8 cellular contexts compared by ENCODE assay signal in the genomic region with DNA sequence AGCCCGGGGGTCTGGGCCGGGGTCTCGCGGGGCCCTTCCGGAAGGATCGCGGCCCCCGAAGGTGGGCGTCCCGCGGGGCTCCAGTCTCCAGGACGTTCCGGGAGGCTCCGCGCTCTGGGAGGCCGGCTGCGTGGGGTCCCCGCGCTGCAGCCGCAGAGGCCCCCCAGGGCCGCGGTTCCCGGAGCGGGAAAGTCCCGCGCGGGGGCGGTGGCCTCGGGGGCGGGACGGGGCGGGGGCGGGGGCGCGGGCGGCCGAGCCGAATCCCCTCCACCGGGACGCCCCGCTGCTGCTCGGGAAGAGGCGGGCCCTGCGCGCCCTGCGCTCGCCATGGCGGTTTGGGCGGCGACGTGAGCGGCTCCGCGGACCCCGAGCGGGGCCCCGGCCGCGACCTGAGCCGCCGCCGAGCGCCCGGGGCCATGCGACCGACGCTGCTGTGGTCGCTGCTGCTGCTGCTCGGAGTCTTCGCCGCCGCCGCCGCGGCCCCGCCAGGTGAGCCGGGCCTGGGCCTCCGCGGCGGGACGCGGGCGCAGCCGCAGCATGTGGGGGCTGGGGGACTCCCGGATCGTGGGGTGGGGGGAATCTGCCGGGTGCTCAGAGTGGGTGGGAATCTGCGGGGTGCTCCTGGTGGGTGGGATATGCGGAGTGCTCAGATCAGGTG. TPM values are rescaled to one million over a fixed set of nuclear protein-coding genes. Genes with fewer than 3 reads are reported as not detected.
DNase-seq lines count a peak whose midpoint lies in the region; ATAC-seq, FAIRE-seq and TF ChIP-seq lines count a peak whose summit lies in the region.

A gene with protein sequence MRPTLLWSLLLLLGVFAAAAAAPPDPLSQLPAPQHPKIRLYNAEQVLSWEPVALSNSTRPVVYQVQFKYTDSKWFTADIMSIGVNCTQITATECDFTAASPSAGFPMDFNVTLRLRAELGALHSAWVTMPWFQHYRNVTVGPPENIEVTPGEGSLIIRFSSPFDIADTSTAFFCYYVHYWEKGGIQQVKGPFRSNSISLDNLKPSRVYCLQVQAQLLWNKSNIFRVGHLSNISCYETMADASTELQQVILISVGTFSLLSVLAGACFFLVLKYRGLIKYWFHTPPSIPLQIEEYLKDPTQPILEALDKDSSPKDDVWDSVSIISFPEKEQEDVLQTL (plus strand): TSS at position 286 of the 658 bp plus-strand sequence. CDS start 131 bp downstream, at position 417.

- peak in 5 of 7 experiments; percentile 22 to 71 (median 42) for DNase-seq in CD8-positive, alpha-beta T cell
- peak; percentile 68 for DNase-seq in adipocyte (ENCODE audit: low read depth)
- DNase-seq in heart right ventricle: peak; percentile 43 to 65
- DNase-seq in progenitor cell of endocrine pancreas (ENCODE audit: low spot score, unreplicated experiment): peak; percentile 25
- no peak for DNase-seq in NCI-H774 (lab: John Stamatoyannopoulos, UW)
- no peak for DNase-seq in RCC 7860 (ENCODE audit: low spot score)

- CTCF ChIA-PET in CD8-positive, alpha-beta T cell (lab: Charles Lee): interaction anchor here (1.2 to 1.5 kb wide), 2 partner anchors 42 kb away, joined by 3 to 5 read pairs; no protein-coding TSS in a partner anchor

- H3K4me1 ChIP-seq in CD8-positive, alpha-beta T cell (ENCODE audit: insufficient read depth, low read length): peaks cover 37% of the 10 kb centered on the region
- H3K4me1 ChIP-seq in adipocyte (ENCODE audit: control insufficient read depth, insufficient read depth, low read length): peaks cover 28% of the 10 kb centered on the region
- peaks cover 4 to 78% (median 37%) of the 10 kb centered on the region in 9 donors for H3K4me1 ChIP-seq in heart right ventricle

- peak within 1 kb of the TSS; percentile 92 for H3K9ac ChIP-seq in adipocyte (ENCODE audit: low read length)

- no peaks in the 10 kb centered on the region for H3K9me3 Mint-ChIP-seq in CD8-positive, alpha-beta T cell
- H3K9me3 Mint-ChIP-seq in progenitor cell of endocrine pancreas (ENCODE audit: low read depth): no peaks in the 10 kb centered on the region

- H3K27me3 ChIP-seq in CD8-positive, alpha-beta T cell (ENCODE audit: insufficient read depth, low read length): no peaks in the 10 kb centered on the region
- H3K27me3 ChIP-seq in adipocyte (replicated peaks; ENCODE audit: control insufficient read depth, insufficient read depth, low read length): no peaks in the 10 kb centered on the region
- no peaks in the 10 kb centered on the region for H3K27me3 ChIP-seq in heart right ventricle

- H3K36me3 Mint-ChIP-seq in CD8-positive, alpha-beta T cell: no peaks in the 10 kb centered on the region
- H3K36me3 Mint-ChIP-seq in progenitor cell of endocrine pancreas (ENCODE audit: insufficient read depth): no peaks in the 10 kb centered on the region

- FAIRE-seq in RCC 7860 (lab: Jason Lieb, UNC): no peak

- peak within 1 kb of the TSS; percentile 78 for H3K4me3 ChIP-seq in CD8-positive, alpha-beta T cell (ENCODE audit: low read depth, low read length)
- peak within 1 kb of the TSS; percentile 88 for H3K4me3 ChIP-seq in adipocyte (ENCODE audit: low read length)
- peak within 1 kb of the TSS; percentile 66 to 98 (median 93) for H3K4me3 ChIP-seq in heart right ventricle

- H3K9me3 ChIP-seq in CD8-positive, alpha-beta T cell (ENCODE audit: low read length): no peaks in the 10 kb centered on the region
- H3K9me3 ChIP-seq in adipocyte (ENCODE audit: control insufficient read depth, low read length) (no peaks in the 10 kb centered on the region), heart right ventricle (no peaks in the 10 kb centered on the region)

- H3K27me3 Mint-ChIP-seq in CD8-positive, alpha-beta T cell (ENCODE audit: low read depth): no peaks in the 10 kb centered on the region
- H3K27me3 Mint-ChIP-seq in progenitor cell of endocrine pancreas: no peaks in the 10 kb centered on the region

- intact Hi-C loops in CD8-positive, alpha-beta T cell (cut with DNase I, micrococcal nuclease): loop anchor here (2.0 kb wide), 2 partner anchors 18 to 42 kb away; no protein-coding TSS in a partner anchor
- intact Hi-C loops in heart right ventricle (cut with DNase I): loop anchor here in 2 of 10 donors (5.0 kb wide), 1 partner anchor 39 kb away; no protein-coding TSS in a partner anchor

- peak within 1 kb of the TSS; percentile 60 for H3K27ac ChIP-seq in CD8-positive, alpha-beta T cell (ENCODE audit: low read depth, low read length)
- peak within 1 kb of the TSS; percentile 83 to 99 (median 96) for H3K27ac ChIP-seq in heart right ventricle

- H3K4me1 Mint-ChIP-seq in CD8-positive, alpha-beta T cell (ENCODE audit: low read depth): peaks cover 50% of the 10 kb centered on the region
- H3K4me1 Mint-ChIP-seq in progenitor cell of endocrine pancreas (ENCODE audit: low read depth): peaks cover 23% of the 10 kb centered on the region

- 0% methylated on average over 72 to 86 of the region's 89 CpGs for WGBS in heart right ventricle, 2 donors

- H3K36me3 ChIP-seq in CD8-positive, alpha-beta T cell (ENCODE audit: insufficient read depth, low read length): no peaks in the 10 kb centered on the region
- H3K36me3 ChIP-seq in adipocyte (ENCODE audit: control insufficient read depth, insufficient read depth, low read length, severe bottlenecking) (no peaks in the 10 kb centered on the region), heart right ventricle (peaks cover 0 to 11% (median 0%) of the 10 kb centered on the region in 9 donors)

- H3K4me3 Mint-ChIP-seq in CD8-positive, alpha-beta T cell: peak within 1 kb of the TSS; percentile 84
- H3K4me3 Mint-ChIP-seq in progenitor cell of endocrine pancreas (ENCODE audit: low read depth): peak within 1 kb of the TSS; percentile 86

- peak; percentile 66 for ATAC-seq in CD8-positive, alpha-beta T cell
- ATAC-seq in GM21825 (IDR thresholded peaks at IDR 0.05; ENCODE audit: unreplicated experiment): peak; percentile 42
- ATAC-seq in heart right ventricle: peak; percentile 14 to 82 (median 44)

- peak within 1 kb of the TSS; percentile 86 for H3K27ac Mint-ChIP-seq in CD8-positive, alpha-beta T cell
- peak within 1 kb of the TSS; percentile 96 for H3K27ac Mint-ChIP-seq in progenitor cell of endocrine pancreas

- POLR2A ChIA-PET in CD8-positive, alpha-beta T cell (lab: Charles Lee): interaction anchor here (1.9 to 3.9 kb wide), 2 partner anchors 19 to 42 kb away, joined by 6 to 22 read pairs; no protein-coding TSS in a partner anchor

- no peak for TF ChIP-seq CTCF in CD8-positive, alpha-beta T cell (IDR thresholded peaks at IDR 0.05)
- TF ChIP-seq CTCF in heart right ventricle (IDR thresholded peaks at IDR 0.05): no peak
- no peak for TF ChIP-seq CTCF in progenitor cell of endocrine pancreas (IDR thresholded peaks at IDR 0.05; ENCODE audit: unreplicated experiment)

TF ChIP-seq in PFSK-1, 5 proteins besides CTCF, POLR2A, EP300 and RAD21:
- TF ChIP-seq FOXP2 (optimal IDR thresholded peaks at IDR 0.05; ENCODE audit: borderline replicate concordance, extremely low read depth, extremely low read length, insufficient read depth) (peak; percentile 56), POLR2AphosphoS5 (IDR thresholded peaks at IDR 0.05; ENCODE audit: low read depth, low read length) (no peak)
- TF ChIP-seq, protein P1, sequence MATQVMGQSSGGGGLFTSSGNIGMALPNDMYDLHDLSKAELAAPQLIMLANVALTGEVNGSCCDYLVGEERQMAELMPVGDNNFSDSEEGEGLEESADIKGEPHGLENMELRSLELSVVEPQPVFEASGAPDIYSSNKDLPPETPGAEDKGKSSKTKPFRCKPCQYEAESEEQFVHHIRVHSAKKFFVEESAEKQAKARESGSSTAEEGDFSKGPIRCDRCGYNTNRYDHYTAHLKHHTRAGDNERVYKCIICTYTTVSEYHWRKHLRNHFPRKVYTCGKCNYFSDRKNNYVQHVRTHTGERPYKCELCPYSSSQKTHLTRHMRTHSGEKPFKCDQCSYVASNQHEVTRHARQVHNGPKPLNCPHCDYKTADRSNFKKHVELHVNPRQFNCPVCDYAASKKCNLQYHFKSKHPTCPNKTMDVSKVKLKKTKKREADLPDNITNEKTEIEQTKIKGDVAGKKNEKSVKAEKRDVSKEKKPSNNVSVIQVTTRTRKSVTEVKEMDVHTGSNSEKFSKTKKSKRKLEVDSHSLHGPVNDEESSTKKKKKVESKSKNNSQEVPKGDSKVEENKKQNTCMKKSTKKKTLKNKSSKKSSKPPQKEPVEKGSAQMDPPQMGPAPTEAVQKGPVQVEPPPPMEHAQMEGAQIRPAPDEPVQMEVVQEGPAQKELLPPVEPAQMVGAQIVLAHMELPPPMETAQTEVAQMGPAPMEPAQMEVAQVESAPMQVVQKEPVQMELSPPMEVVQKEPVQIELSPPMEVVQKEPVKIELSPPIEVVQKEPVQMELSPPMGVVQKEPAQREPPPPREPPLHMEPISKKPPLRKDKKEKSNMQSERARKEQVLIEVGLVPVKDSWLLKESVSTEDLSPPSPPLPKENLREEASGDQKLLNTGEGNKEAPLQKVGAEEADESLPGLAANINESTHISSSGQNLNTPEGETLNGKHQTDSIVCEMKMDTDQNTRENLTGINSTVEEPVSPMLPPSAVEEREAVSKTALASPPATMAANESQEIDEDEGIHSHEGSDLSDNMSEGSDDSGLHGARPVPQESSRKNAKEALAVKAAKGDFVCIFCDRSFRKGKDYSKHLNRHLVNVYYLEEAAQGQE (IDR thresholded peaks at IDR 0.05; ENCODE audit: insufficient read depth in 1 of 2, low read depth in 2 of 2, low read length in 2 of 2): 0 out of 4 replicates have a peak, but pooled peaks of 1 of the 2 experiments have one; percentile 19

RNA-seq across cellular contexts. Expression of the gene that starts here (rescaled TPM):
- 10 to 100 TPM; 10.1 to 10.7 TPM for total RNA-seq in CD8-positive, alpha-beta T cell
- polyA plus RNA-seq in PFSK-1 (2012; ENCODE audit: insufficient read length, low read depth): 32.4 TPM
- total RNA-seq in heart right ventricle (10 to 100 TPM; 29.2 to 71.3 (median 36.3) TPM), progenitor cell of endocrine pancreas (63.0 and 65.3 TPM in 2 replicates)
- 10 to 100 TPM; 27.4 to 34.3 TPM for polyA plus RNA-seq in heart right ventricle

Comparison
In these comparisons a context has a peak if more than half of its experiments do, and no peak if none do; other contexts are left out.
1. DNase-seq: peak in CD8-positive, alpha-beta T cell (5 of 7), adipocyte (single experiment), heart right ventricle (2 of 2) and progenitor cell of endocrine pancreas (single experiment); none in NCI-H774 (single experiment) and RCC 7860 (single experiment).
2. Peak in every context shown above with its lines, with median percentiles within 50 percentile points of each other: ATAC-seq and H3K4me3 ChIP-seq.